12 cellular contexts compared by ENCODE assay signal in the genomic region with DNA sequence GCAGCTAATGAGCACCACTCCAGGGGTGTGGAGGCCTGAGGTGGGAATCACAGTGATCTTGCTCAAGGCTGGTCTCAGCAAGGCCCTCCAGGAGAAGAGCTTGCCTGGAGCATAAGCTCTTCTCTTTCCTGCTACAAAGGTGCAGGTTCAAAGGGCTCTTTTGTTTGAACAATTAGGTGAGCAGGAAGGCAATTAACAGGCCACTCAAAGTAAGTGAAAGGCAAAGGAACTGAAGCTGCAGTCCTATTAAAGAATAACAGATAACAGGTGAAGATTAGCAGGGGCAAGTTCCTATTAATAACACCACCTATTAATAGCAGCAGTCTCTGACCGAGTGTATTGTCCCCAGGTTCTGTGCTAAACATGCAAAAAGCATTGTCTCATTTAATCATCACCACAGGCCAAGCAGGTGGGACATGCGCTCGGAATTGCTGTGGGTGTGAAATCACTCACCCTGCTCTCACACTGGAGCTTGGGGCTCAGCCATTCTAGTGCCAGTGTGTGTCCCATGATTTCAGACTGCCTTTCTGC.
DNase-seq lines count a peak whose midpoint lies in the region; ATAC-seq and TF ChIP-seq lines count a peak whose summit lies in the region.
"Had no signal": no experiment of that assay in that cellular context is flagged by ENCODE, and none has a peak within 500 bp of the region (broad histone marks: within the 10 kb centered on the region; RNA-seq: fewer than 3 reads in every experiment).

No MANE protein-coding gene starts in this region.

- POLR2A ChIA-PET in MCF 10A (lab: Yijun Ruan, JAX) = interaction anchor here (0.7 to 5.3 kb wide), 7 partner anchors 8 to 161 kb away, joined by 3 to 43 read pairs (median 8); no protein-coding TSS in a partner anchor

- H3K4me1 ChIP-seq in mucosa of stomach (ENCODE audit: control insufficient read depth, insufficient read depth, low read length) (peaks cover 50% of the 10 kb centered on the region), BE2C (peaks cover 3% of the 10 kb centered on the region), thyroid gland (no peaks in the 10 kb centered on the region)
- H3K4me1 ChIP-seq: parathyroid adenoma, SJCRH30 had no signal

- no peaks in the 10 kb centered on the region for H3K9me3 ChIP-seq in mucosa of stomach (ENCODE audit: control insufficient read depth, low read length)
- H3K9me3 ChIP-seq in BE2C = no peaks in the 10 kb centered on the region
- no peaks in the 10 kb centered on the region for H3K9me3 ChIP-seq in thyroid gland
- H3K9me3 ChIP-seq: SJCRH30 had no signal

- intact Hi-C loops in MCF 10A (cut with micrococcal nuclease) = no loop called here
- intact Hi-C loops in thyroid gland (cut with DNase I) = no loop called here

- H3K4me1 Mint-ChIP-seq in MCF 10A (ENCODE audit: insufficient read depth, unreplicated experiment) = no peaks in the 10 kb centered on the region

- no peaks in the 10 kb centered on the region for H3K27me3 Mint-ChIP-seq in MCF 10A (ENCODE audit: insufficient read depth, unreplicated experiment)

- no peak for TF ChIP-seq CTCF in MCF 10A (IDR thresholded peaks at IDR 0.05; ENCODE audit: unreplicated experiment)
- no peak for TF ChIP-seq CTCF in BE2C (IDR thresholded peaks at IDR 0.05; ENCODE audit: low read depth, low read length)
- TF ChIP-seq CTCF in thyroid gland (IDR thresholded peaks at IDR 0.05) = no peak

- no peak overlapping the region for H3K4me3 ChIP-seq in mucosa of stomach (ENCODE audit: low read length)
- H3K4me3 ChIP-seq in BE2C (ENCODE audit: low read depth, low read length) = no peak overlapping the region
- H3K4me3 ChIP-seq in thyroid gland (replicated peaks in 1 of 3) = no peak overlapping the region
- H3K4me3 ChIP-seq: SJCRH30 had no signal

- DNase-seq in NCI-H146 (lab: John Stamatoyannopoulos, UW) (peak; percentile 74), MCF 10A (ENCODE audit: unreplicated experiment) (no peak), BE2C (no peak), thyroid gland (no peak), UCSD-AML1 (lab: John Stamatoyannopoulos, UW; ENCODE audit: unreplicated experiment) (no peak)
- DNase-seq: Calu3, hypothalamus, SJCRH30 had no signal

- H3K36me3 ChIP-seq in mucosa of stomach (ENCODE audit: control insufficient read depth, insufficient read depth, low read length) (no peaks in the 10 kb centered on the region), BE2C (no peaks in the 10 kb centered on the region), thyroid gland (no peaks in the 10 kb centered on the region)
- H3K36me3 ChIP-seq: SJCRH30 had no signal

- TF ChIP-seq POLR2A in thyroid gland (IDR thresholded peaks at IDR 0.05) = no peak

- peak overlapping the region; percentile 20 for H3K9ac ChIP-seq in mucosa of stomach (ENCODE audit: low read length)
- H3K9ac ChIP-seq: parathyroid adenoma had no signal

- H3K27me3 ChIP-seq in mucosa of stomach (ENCODE audit: control insufficient read depth, insufficient read depth, low read length) (no peaks in the 10 kb centered on the region), BE2C (no peaks in the 10 kb centered on the region), thyroid gland (no peaks in the 10 kb centered on the region)
- H3K27me3 ChIP-seq: SJCRH30 had no signal

- no peak overlapping the region for H3K27ac Mint-ChIP-seq in MCF 10A (ENCODE audit: low read depth, unreplicated experiment)

- ATAC-seq in GM18870 (IDR thresholded peaks at IDR 0.05; ENCODE audit: unreplicated experiment) = peak; percentile 83
- ATAC-seq in HG02642 (IDR thresholded peaks at IDR 0.05; ENCODE audit: poor library complexity, unreplicated experiment) = peak; percentile 82

- no peak overlapping the region for H3K4me3 Mint-ChIP-seq in MCF 10A (ENCODE audit: unreplicated experiment)

- no peaks in the 10 kb centered on the region for H3K36me3 Mint-ChIP-seq in MCF 10A (ENCODE audit: insufficient read depth, unreplicated experiment)

- H3K27ac ChIP-seq in thyroid gland = no peak overlapping the region
- H3K27ac ChIP-seq: parathyroid adenoma, SJCRH30 had no signal

- CTCF ChIA-PET in MCF 10A (lab: Yijun Ruan, JAX) = interaction anchor here (1.3 to 1.4 kb wide), 3 partner anchors 9 to 378 kb away, joined by 3 to 6 read pairs (median 5); no protein-coding TSS in a partner anchor

- H3K9me3 Mint-ChIP-seq in MCF 10A (ENCODE audit: unreplicated experiment) = no peaks in the 10 kb centered on the region

- WGBS in thyroid gland, 2 donors = 80 to 96% methylated on average over 3 of the region's 3 CpGs

- no TSS peak for BruUV-seq in MCF 10A (replicated peaks; lab: Mats Ljungman, UMichigan)
